ENCODE assay signal across 1 cellular context in the genomic region with DNA sequence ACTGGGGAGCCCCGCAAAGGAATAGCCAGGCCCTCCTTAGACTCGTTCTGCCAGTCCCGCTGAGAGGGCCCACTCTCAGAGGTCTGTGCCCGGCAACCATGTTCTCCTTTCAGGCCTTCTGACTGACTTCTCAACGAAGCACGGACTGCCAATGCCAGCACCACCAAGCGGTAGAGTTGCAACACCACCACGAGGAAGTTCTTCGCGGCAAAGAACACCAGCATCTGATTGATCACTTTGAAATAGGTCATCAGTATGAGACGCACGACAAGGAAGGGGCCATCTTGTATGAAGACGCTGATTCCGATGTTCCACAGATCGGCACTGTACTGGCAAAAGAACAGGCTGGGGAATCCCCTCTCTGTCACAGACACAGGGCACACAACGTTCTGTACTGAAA.
TF ChIP-seq lines count a peak whose summit lies in the region.

No MANE protein-coding gene starts in this region.

TF ChIP-seq in K562, 482 proteins besides CTCF, POLR2A, EP300 and RAD21 (continues in another document):
- TF ChIP-seq ATF7 (IDR thresholded peaks at IDR 0.05) (no peak), CHAMP1 (IDR thresholded peaks at IDR 0.05) (peak; percentile 72; the same call in 1 of the 2 replicates), L3MBTL2 (IDR thresholded peaks at IDR 0.05) (peak; percentile 40; the same call in 1 of the 2 replicates), MGA (IDR thresholded peaks at IDR 0.05) (peak; percentile 37), HNRNPH1 (optimal IDR thresholded peaks at IDR 0.05; ENCODE audit: low read depth, low read length) (no peak), ZNF224 (CRISPR knock-in tag; IDR thresholded peaks at IDR 0.05) (no peak), CREB1 (IDR thresholded peaks at IDR 0.05) (peak; percentile 76), CREB1 (CRISPR knock-in tag; IDR thresholded peaks at IDR 0.05) (peak; percentile 74), CBX8 (IDR thresholded peaks at IDR 0.05; ENCODE audit: borderline replicate concordance, extremely low read depth, low read depth, low read length, poor library complexity, severe bottlenecking) (no peak), RBM14 (IDR thresholded peaks at IDR 0.05; ENCODE audit: borderline replicate concordance, insufficient read depth, low read depth, low read length) (no peak), GTF2E2 (tag; IDR thresholded peaks at IDR 0.05) (no peak), ZNF589 (CRISPR knock-in tag; IDR thresholded peaks at IDR 0.05; ENCODE audit: low read depth) (no peak), YY1 (IDR thresholded peaks at IDR 0.05; ENCODE audit: borderline replicate concordance in 1 of 3, control insufficient read depth in 1 of 3, extremely low read depth in 1 of 3, insufficient read depth in 3 of 3, insufficient read length in 1 of 3, insufficient replicate concordance in 2 of 3, low read depth in 1 of 3, low read length in 2 of 3) (peak in 2 of 3 experiments; percentile 21 to 81), ZNF280A (IDR thresholded peaks at IDR 0.05; ENCODE audit: low read depth, partially characterized antibody) (no peak), ARHGAP35 (IDR thresholded peaks at IDR 0.05; ENCODE audit: partially characterized antibody) (no peak), ZNF398 (CRISPR knock-in tag; IDR thresholded peaks at IDR 0.05) (no peak), FOXM1 (IDR thresholded peaks at IDR 0.05; ENCODE audit: low read depth) (peak; percentile 63; the same call in 1 of the 2 replicates), FOXM1 (CRISPR knock-in tag; IDR thresholded peaks at IDR 0.05; ENCODE audit: low read depth) (no peak), E2F6 (IDR thresholded peaks at IDR 0.05; ENCODE audit: borderline replicate concordance in 1 of 2, extremely low read depth in 1 of 2, insufficient read depth in 1 of 2, insufficient read length in 1 of 2, low read depth in 1 of 2, low read length in 1 of 2, poor library complexity in 1 of 2, severe bottlenecking in 1 of 2) (peak in 1 of 2 experiments; percentile 70), MIER1 (IDR thresholded peaks at IDR 0.05; ENCODE audit: low read depth) (no peak), MTA1 (IDR thresholded peaks at IDR 0.05; ENCODE audit: borderline replicate concordance) (0 out of 2 replicates have a peak, but pooled peaks have one; percentile 19), EWSR1 (IDR thresholded peaks at IDR 0.05; ENCODE audit: borderline replicate concordance, low read depth, partially characterized antibody) (no peak), NR2F6 (CRISPR knock-in tag; IDR thresholded peaks at IDR 0.05) (no peak), ZFPM2 (CRISPR knock-in tag; IDR thresholded peaks at IDR 0.05) (no peak), HNRNPLL (IDR thresholded peaks at IDR 0.05; ENCODE audit: low read depth, low read length, poor library complexity, severe bottlenecking) (no peak), SIX5 (IDR thresholded peaks at IDR 0.05; ENCODE audit: borderline replicate concordance in 1 of 2, insufficient read depth in 1 of 2, low read depth in 1 of 2, low read length in 2 of 2) (no peak), ETV1 (tag; conservative IDR thresholded peaks at IDR 0.05; ENCODE audit: low read depth) (no peak), ZNF140 (CRISPR knock-in tag; IDR thresholded peaks at IDR 0.05) (no peak), THRAP3 (IDR thresholded peaks at IDR 0.05; ENCODE audit: borderline replicate concordance) (no peak), CAMTA2 (CRISPR knock-in tag; conservative IDR thresholded peaks at IDR 0.05) (no peak), NFRKB (IDR thresholded peaks at IDR 0.05; ENCODE audit: low read depth) (no peak)
- TF ChIP-seq, protein P1, sequence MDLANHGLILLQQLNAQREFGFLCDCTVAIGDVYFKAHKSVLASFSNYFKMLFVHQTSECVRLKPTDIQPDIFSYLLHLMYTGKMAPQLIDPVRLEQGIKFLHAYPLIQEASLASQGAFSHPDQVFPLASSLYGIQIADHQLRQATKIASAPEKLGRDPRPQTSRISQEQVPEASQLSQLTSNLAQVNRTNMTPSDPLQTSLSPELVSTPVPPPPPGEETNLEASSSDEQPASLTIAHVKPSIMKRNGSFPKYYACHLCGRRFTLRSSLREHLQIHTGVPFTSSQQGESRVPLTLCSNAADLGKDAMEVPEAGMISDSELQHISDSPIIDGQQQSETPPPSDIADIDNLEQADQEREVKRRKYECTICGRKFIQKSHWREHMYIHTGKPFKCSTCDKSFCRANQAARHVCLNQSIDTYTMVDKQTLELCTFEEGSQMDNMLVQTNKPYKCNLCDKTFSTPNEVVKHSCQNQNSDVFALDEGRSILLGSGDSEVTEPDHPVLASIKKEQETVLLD (IDR thresholded peaks at IDR 0.05) = no peak
- TF ChIP-seq, protein P2, sequence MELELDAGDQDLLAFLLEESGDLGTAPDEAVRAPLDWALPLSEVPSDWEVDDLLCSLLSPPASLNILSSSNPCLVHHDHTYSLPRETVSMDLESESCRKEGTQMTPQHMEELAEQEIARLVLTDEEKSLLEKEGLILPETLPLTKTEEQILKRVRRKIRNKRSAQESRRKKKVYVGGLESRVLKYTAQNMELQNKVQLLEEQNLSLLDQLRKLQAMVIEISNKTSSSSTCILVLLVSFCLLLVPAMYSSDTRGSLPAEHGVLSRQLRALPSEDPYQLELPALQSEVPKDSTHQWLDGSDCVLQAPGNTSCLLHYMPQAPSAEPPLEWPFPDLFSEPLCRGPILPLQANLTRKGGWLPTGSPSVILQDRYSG (tag; conservative IDR thresholded peaks at IDR 0.05; ENCODE audit: low read depth) = 0 out of 2 replicates have a peak, but pooled peaks have one; percentile 30
- TF ChIP-seq, protein P3, sequence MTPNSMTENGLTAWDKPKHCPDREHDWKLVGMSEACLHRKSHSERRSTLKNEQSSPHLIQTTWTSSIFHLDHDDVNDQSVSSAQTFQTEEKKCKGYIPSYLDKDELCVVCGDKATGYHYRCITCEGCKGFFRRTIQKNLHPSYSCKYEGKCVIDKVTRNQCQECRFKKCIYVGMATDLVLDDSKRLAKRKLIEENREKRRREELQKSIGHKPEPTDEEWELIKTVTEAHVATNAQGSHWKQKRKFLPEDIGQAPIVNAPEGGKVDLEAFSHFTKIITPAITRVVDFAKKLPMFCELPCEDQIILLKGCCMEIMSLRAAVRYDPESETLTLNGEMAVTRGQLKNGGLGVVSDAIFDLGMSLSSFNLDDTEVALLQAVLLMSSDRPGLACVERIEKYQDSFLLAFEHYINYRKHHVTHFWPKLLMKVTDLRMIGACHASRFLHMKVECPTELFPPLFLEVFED (CRISPR knock-in tag; conservative IDR thresholded peaks at IDR 0.05) = no peak
